Comparison of ENCODE assay signal across 1 cellular context in the genomic region with DNA sequence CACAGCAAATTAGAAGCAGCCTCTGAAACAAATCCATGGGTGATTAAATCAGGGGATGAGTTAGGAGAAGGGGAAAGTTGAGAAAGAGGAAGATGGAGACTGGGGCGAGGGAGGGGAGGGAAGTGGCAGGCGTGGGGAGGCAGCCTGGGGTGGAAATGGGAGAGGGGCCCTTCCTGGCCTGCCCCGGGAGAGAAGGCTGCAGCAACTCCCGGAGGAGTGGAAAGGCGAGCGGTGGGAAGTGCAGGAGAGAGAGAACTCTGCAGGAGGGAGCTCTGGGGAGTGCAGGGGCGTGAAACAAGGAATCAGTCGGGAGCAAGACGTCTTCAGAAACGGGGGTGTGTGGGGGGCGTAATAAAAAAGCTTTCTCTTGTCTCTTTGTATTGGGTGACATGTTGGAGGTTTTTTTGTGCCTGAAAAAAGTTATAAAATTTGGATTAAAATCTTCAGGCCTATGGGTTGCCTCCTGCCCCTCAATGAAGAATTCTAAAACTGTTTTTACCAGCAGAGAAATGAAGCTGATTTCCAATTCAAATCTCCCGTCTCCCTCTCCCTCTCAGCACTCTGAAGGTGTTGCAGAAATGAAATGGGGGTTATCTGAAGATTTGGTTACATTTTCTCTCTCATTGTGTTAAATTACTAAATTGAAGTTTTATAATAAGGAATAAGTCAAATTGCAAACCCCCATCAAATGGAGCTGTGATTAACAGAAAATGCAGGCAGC.
TF ChIP-seq lines count a peak whose summit lies in the region.

No MANE protein-coding gene starts in this region.

TF ChIP-seq in H1, 55 proteins besides CTCF, POLR2A, EP300 and RAD21:
- TF ChIP-seq, protein P1, sequence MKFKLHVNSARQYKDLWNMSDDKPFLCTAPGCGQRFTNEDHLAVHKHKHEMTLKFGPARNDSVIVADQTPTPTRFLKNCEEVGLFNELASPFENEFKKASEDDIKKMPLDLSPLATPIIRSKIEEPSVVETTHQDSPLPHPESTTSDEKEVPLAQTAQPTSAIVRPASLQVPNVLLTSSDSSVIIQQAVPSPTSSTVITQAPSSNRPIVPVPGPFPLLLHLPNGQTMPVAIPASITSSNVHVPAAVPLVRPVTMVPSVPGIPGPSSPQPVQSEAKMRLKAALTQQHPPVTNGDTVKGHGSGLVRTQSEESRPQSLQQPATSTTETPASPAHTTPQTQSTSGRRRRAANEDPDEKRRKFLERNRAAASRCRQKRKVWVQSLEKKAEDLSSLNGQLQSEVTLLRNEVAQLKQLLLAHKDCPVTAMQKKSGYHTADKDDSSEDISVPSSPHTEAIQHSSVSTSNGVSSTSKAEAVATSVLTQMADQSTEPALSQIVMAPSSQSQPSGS (IDR thresholded peaks at IDR 0.05; ENCODE audit: low read length), result no peak
- TF ChIP-seq TAF1 (IDR thresholded peaks at IDR 0.05; ENCODE audit: low read depth, low read length) (no peak), TCF12 (IDR thresholded peaks at IDR 0.05; ENCODE audit: low read depth, low read length) (peak; percentile 92), CTBP2 (IDR thresholded peaks at IDR 0.05; ENCODE audit: borderline replicate concordance, insufficient read depth, insufficient read length, low read length) (peak; percentile 100), SP1 (IDR thresholded peaks at IDR 0.05; ENCODE audit: low read depth, low read length) (peak; percentile 70; the same call in 1 of the 2 replicates), RNF2 (IDR thresholded peaks at IDR 0.05; ENCODE audit: borderline replicate concordance, low read depth, low read length, missing control alignments, poor library complexity, severe bottlenecking) (peak; percentile 90), RFX5 (IDR thresholded peaks at IDR 0.05; ENCODE audit: borderline replicate concordance, low read depth, low read length) (no peak), MAFK (IDR thresholded peaks at IDR 0.05; ENCODE audit: low read depth, low read length) (no peak), ZNF274 (IDR thresholded peaks at IDR 0.05; ENCODE audit: borderline replicate concordance, extremely low read depth, low read length) (no peak), SP2 (IDR thresholded peaks at IDR 0.05; ENCODE audit: low read length) (no peak), KDM4A (IDR thresholded peaks at IDR 0.05; ENCODE audit: low read depth, low read length, severe bottlenecking) (no peak), SAP30 (IDR thresholded peaks at IDR 0.05; ENCODE audit: insufficient read depth, insufficient replicate concordance, low read length) (no peak), GABPA (IDR thresholded peaks at IDR 0.05; ENCODE audit: borderline replicate concordance, insufficient read depth, low read length) (peak; percentile 64; the same call in 1 of the 2 replicates), CEBPB (IDR thresholded peaks at IDR 0.05; ENCODE audit: low read depth, low read length) (no peak), CREB1 (IDR thresholded peaks at IDR 0.05) (no peak), CBX8 (IDR thresholded peaks at IDR 0.05; ENCODE audit: borderline replicate concordance, low read depth, low read length) (no peak), BACH1 (IDR thresholded peaks at IDR 0.05; ENCODE audit: low read length) (no peak), POU5F1 (IDR thresholded peaks at IDR 0.05; ENCODE audit: low read depth, low read length) (no peak), SIX5 (IDR thresholded peaks at IDR 0.05; ENCODE audit: low read depth, low read length) (no peak), KDM5A (IDR thresholded peaks at IDR 0.05; ENCODE audit: low read length) (no peak), RBBP5 (IDR thresholded peaks at IDR 0.05; ENCODE audit: borderline replicate concordance, low read depth, low read length) (no peak; the same call in 1 of the 2 replicates), PHF8 (conservative IDR thresholded peaks at IDR 0.05; ENCODE audit: low read depth, low read length) (no peak), POLR2AphosphoS5 (IDR thresholded peaks at IDR 0.05; ENCODE audit: low read depth, low read length) (no peak), CBX5 (IDR thresholded peaks at IDR 0.05; ENCODE audit: low read depth, low read length) (no peak), NANOG (IDR thresholded peaks at IDR 0.05; ENCODE audit: insufficient read depth, low read depth, low read length, poor library complexity, severe bottlenecking) (no peak), EZH2 (IDR thresholded peaks at IDR 0.05; ENCODE audit: low read depth, low read length, severe bottlenecking) (no peak), BCL11A (IDR thresholded peaks at IDR 0.05; ENCODE audit: low read depth in 2 of 2, low read length in 2 of 2) (no peak), KDM1A (IDR thresholded peaks at IDR 0.05; ENCODE audit: borderline replicate concordance, low read length) (0 out of 2 replicates have a peak, but pooled peaks have one; percentile 40), NRF1 (IDR thresholded peaks at IDR 0.05; ENCODE audit: low read depth, low read length) (no peak), SP4 (IDR thresholded peaks at IDR 0.05; ENCODE audit: low read length) (no peak), ASH2L (IDR thresholded peaks at IDR 0.05; ENCODE audit: low read length) (peak; percentile 80), TAF7 (optimal IDR thresholded peaks at IDR 0.05; ENCODE audit: borderline replicate concordance, low read depth, low read length) (peak; percentile 19), YY1 (IDR thresholded peaks at IDR 0.05; ENCODE audit: low read depth, low read length) (peak; percentile 93), HDAC6 (IDR thresholded peaks at IDR 0.05; ENCODE audit: low read depth, low read length) (peak; percentile 84), SRF (IDR thresholded peaks at IDR 0.05; ENCODE audit: low read depth, low read length) (no peak), JUND (IDR thresholded peaks at IDR 0.05; ENCODE audit: low read length) (no peak), EGR1 (IDR thresholded peaks at IDR 0.05; ENCODE audit: borderline replicate concordance, low read depth, low read length) (peak; percentile 100), RXRA (IDR thresholded peaks at IDR 0.05; ENCODE audit: insufficient read depth, low read depth, low read length) (no peak), SUZ12 (IDR thresholded peaks at IDR 0.05; ENCODE audit: low read length) (peak; percentile 100), CHD1 (IDR thresholded peaks at IDR 0.05; ENCODE audit: low read depth, low read length) (peak; percentile 80; the same call in 1 of the 2 replicates), HDAC2 (IDR thresholded peaks at IDR 0.05; ENCODE audit: borderline replicate concordance in 1 of 2, low read depth in 2 of 2, low read length in 2 of 2) (no peak)
- TF ChIP-seq, protein P2, sequence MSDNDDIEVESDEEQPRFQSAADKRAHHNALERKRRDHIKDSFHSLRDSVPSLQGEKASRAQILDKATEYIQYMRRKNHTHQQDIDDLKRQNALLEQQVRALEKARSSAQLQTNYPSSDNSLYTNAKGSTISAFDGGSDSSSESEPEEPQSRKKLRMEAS (IDR thresholded peaks at IDR 0.05), result peak; percentile 86
- TF ChIP-seq, protein P3, sequence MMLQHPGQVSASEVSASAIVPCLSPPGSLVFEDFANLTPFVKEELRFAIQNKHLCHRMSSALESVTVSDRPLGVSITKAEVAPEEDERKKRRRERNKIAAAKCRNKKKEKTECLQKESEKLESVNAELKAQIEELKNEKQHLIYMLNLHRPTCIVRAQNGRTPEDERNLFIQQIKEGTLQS (IDR thresholded peaks at IDR 0.05; ENCODE audit: insufficient read depth, low read depth, low read length), result no peak
- TF ChIP-seq, protein P4, sequence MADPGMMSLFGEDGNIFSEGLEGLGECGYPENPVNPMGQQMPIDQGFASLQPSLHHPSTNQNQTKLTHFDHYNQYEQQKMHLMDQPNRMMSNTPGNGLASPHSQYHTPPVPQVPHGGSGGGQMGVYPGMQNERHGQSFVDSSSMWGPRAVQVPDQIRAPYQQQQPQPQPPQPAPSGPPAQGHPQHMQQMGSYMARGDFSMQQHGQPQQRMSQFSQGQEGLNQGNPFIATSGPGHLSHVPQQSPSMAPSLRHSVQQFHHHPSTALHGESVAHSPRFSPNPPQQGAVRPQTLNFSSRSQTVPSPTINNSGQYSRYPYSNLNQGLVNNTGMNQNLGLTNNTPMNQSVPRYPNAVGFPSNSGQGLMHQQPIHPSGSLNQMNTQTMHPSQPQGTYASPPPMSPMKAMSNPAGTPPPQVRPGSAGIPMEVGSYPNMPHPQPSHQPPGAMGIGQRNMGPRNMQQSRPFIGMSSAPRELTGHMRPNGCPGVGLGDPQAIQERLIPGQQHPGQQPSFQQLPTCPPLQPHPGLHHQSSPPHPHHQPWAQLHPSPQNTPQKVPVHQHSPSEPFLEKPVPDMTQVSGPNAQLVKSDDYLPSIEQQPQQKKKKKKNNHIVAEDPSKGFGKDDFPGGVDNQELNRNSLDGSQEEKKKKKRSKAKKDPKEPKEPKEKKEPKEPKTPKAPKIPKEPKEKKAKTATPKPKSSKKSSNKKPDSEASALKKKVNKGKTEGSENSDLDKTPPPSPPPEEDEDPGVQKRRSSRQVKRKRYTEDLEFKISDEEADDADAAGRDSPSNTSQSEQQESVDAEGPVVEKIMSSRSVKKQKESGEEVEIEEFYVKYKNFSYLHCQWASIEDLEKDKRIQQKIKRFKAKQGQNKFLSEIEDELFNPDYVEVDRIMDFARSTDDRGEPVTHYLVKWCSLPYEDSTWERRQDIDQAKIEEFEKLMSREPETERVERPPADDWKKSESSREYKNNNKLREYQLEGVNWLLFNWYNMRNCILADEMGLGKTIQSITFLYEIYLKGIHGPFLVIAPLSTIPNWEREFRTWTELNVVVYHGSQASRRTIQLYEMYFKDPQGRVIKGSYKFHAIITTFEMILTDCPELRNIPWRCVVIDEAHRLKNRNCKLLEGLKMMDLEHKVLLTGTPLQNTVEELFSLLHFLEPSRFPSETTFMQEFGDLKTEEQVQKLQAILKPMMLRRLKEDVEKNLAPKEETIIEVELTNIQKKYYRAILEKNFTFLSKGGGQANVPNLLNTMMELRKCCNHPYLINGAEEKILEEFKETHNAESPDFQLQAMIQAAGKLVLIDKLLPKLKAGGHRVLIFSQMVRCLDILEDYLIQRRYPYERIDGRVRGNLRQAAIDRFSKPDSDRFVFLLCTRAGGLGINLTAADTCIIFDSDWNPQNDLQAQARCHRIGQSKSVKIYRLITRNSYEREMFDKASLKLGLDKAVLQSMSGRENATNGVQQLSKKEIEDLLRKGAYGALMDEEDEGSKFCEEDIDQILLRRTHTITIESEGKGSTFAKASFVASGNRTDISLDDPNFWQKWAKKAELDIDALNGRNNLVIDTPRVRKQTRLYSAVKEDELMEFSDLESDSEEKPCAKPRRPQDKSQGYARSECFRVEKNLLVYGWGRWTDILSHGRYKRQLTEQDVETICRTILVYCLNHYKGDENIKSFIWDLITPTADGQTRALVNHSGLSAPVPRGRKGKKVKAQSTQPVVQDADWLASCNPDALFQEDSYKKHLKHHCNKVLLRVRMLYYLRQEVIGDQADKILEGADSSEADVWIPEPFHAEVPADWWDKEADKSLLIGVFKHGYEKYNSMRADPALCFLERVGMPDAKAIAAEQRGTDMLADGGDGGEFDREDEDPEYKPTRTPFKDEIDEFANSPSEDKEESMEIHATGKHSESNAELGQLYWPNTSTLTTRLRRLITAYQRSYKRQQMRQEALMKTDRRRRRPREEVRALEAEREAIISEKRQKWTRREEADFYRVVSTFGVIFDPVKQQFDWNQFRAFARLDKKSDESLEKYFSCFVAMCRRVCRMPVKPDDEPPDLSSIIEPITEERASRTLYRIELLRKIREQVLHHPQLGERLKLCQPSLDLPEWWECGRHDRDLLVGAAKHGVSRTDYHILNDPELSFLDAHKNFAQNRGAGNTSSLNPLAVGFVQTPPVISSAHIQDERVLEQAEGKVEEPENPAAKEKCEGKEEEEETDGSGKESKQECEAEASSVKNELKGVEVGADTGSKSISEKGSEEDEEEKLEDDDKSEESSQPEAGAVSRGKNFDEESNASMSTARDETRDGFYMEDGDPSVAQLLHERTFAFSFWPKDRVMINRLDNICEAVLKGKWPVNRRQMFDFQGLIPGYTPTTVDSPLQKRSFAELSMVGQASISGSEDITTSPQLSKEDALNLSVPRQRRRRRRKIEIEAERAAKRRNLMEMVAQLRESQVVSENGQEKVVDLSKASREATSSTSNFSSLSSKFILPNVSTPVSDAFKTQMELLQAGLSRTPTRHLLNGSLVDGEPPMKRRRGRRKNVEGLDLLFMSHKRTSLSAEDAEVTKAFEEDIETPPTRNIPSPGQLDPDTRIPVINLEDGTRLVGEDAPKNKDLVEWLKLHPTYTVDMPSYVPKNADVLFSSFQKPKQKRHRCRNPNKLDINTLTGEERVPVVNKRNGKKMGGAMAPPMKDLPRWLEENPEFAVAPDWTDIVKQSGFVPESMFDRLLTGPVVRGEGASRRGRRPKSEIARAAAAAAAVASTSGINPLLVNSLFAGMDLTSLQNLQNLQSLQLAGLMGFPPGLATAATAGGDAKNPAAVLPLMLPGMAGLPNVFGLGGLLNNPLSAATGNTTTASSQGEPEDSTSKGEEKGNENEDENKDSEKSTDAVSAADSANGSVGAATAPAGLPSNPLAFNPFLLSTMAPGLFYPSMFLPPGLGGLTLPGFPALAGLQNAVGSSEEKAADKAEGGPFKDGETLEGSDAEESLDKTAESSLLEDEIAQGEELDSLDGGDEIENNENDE (IDR thresholded peaks at IDR 0.05; ENCODE audit: insufficient replicate concordance, low read length), result peak; percentile 73
- TF ChIP-seq, protein P5, sequence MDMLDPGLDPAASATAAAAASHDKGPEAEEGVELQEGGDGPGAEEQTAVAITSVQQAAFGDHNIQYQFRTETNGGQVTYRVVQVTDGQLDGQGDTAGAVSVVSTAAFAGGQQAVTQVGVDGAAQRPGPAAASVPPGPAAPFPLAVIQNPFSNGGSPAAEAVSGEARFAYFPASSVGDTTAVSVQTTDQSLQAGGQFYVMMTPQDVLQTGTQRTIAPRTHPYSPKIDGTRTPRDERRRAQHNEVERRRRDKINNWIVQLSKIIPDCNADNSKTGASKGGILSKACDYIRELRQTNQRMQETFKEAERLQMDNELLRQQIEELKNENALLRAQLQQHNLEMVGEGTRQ (IDR thresholded peaks at IDR 0.05; ENCODE audit: low read length), result no peak
TF ChIP-seq in H1: peak in this region for 15.
